27 cellular contexts compared by ENCODE assay signal in the genomic region with DNA sequence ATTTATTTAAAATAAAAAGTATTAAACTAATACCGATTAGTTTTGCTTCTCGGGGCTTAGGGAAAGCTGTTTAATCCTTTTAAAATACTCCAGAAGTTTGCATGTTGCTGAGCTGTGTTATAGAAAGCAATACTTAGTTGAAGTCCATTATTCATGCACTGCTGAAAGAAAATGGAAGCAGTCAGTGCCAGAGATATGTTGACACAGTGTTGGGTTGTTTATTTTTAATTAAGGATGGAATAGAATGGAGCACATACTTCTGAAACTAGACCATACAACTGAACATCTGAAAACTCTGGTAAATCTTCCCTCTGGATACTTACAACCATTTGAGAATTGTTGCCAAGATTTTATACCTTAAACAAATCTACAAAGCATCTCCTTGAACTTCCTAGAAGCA.
"Had no signal": no experiment of that assay in that cellular context is flagged by ENCODE, and none has a peak within 500 bp of the region (broad histone marks: within the 10 kb centered on the region; RNA-seq: fewer than 3 reads in every experiment).

No MANE protein-coding gene starts in this region.

- H3K4me1 Mint-ChIP-seq: activated CD4-positive, alpha-beta T cell treated with anti-CD3 and anti-CD28 coated beads, Interleukin-2, amount 10 ng/mL, durations not matched to agents 7 days and 5 days; activated naive CD8-positive, alpha-beta T cell treated with anti-CD3 and anti-CD28 coated beads, Interleukin-2, amount 50 U/mL, for 24 hours; IgD-negative memory B cell; T-helper 17 cell had no signal

- H3K27me3 Mint-ChIP-seq: activated CD4-positive, alpha-beta memory T cell treated with anti-CD3 and anti-CD28 coated beads for 36 hours; activated CD4-positive, alpha-beta T cell treated with anti-CD3 and anti-CD28 coated beads, Interleukin-2, amount 10 ng/mL, durations not matched to agents 7 days and 5 days; activated naive CD8-positive, alpha-beta T cell treated with anti-CD3 and anti-CD28 coated beads, Interleukin-2, amount 50 U/mL, for 24 hours; IgD-negative memory B cell; T-helper 17 cell had no signal

- H3K27ac Mint-ChIP-seq: activated CD4-positive, alpha-beta memory T cell treated with anti-CD3 and anti-CD28 coated beads for 36 hours; activated CD4-positive, alpha-beta T cell treated with anti-CD3 and anti-CD28 coated beads, Interleukin-2, amount 10 ng/mL, durations not matched to agents 7 days and 5 days; activated naive CD4-positive, alpha-beta T cell treated with anti-CD3 and anti-CD28 coated beads, Interleukin-2, amount 50 U/mL, for 72 hours; activated naive CD8-positive, alpha-beta T cell treated with anti-CD3 and anti-CD28 coated beads, Interleukin-2, amount 50 U/mL, for 24 hours; IgD-negative memory B cell; T-helper 17 cell had no signal

- DNase-seq: activated CD4-positive, alpha-beta memory T cell treated with anti-CD3 and anti-CD28 coated beads for 36 hours; activated CD4-positive, alpha-beta T cell treated with anti-CD3 and anti-CD28 coated beads, Interleukin-2, amount 10 ng/mL, durations not matched to agents 7 days and 5 days; activated CD4-positive, CD25-positive, alpha-beta regulatory T cell; activated CD8-positive, alpha-beta memory T cell treated with anti-CD3 and anti-CD28 coated beads for 24 hours; activated effector memory CD4-positive, alpha-beta T cell treated with anti-CD3 and anti-CD28 coated beads, Interleukin-2, amount 50 U/mL, for 16 hours; activated naive CD4-positive, alpha-beta T cell treated with Interleukin-2 at 50 U/mL for 16 hours; activated naive CD8-positive, alpha-beta T cell treated with anti-CD3 and anti-CD28 coated beads, Interleukin-2, amount 50 U/mL, for 24 hours; activated T-cell treated with anti-CD3 and anti-CD28 coated beads, Interleukin-2, amount 50 U/mL, for 4 hours; amygdala; cerebellar nuclear complex; KG1; MG63; MV-4-11; NCI-H1092 treated with DMSO at 0.1 percent for 48 hours; NCI-H1417 treated with DMSO at 0.1 percent for 48 hours; NCI-H1694; NCI-H2029; NCI-H2107; NCI-H2171 treated with DMSO at 0.1 percent for 48 hours; NCI-H226; NCI-H524 treated with DMSO at 0.1 percent for 48 hours; PC-3; T-helper 17 cell; T-helper 9 cell had no signal

- H3K36me3 Mint-ChIP-seq: activated CD4-positive, alpha-beta memory T cell treated with anti-CD3 and anti-CD28 coated beads for 36 hours; activated naive CD4-positive, alpha-beta T cell treated with anti-CD3 and anti-CD28 coated beads, Interleukin-2, amount 50 U/mL, for 72 hours; IgD-negative memory B cell had no signal

- H3K4me3 Mint-ChIP-seq: activated CD4-positive, alpha-beta memory T cell treated with anti-CD3 and anti-CD28 coated beads for 36 hours; activated CD4-positive, alpha-beta T cell treated with anti-CD3 and anti-CD28 coated beads, Interleukin-2, amount 10 ng/mL, durations not matched to agents 7 days and 5 days; activated naive CD8-positive, alpha-beta T cell treated with anti-CD3 and anti-CD28 coated beads, Interleukin-2, amount 50 U/mL, for 24 hours; activated T-cell treated with anti-CD3 and anti-CD28 coated beads, Interleukin-2, amount 50 U/mL, for 4 hours; IgD-negative memory B cell; T-helper 17 cell had no signal

- H3K4me3 ChIP-seq: MG63, SJSA1 had no signal

- H3K9me3 Mint-ChIP-seq: activated CD4-positive, alpha-beta T cell treated with anti-CD3 and anti-CD28 coated beads, Interleukin-2, amount 10 ng/mL, durations not matched to agents 7 days and 5 days; activated naive CD8-positive, alpha-beta T cell treated with anti-CD3 and anti-CD28 coated beads, Interleukin-2, amount 50 U/mL, for 24 hours had no signal

- ATAC-seq: activated naive CD4-positive, alpha-beta T cell treated with anti-CD3 and anti-CD28 coated beads, Interleukin-2, amount 50 U/mL, for 72 hours; activated naive CD8-positive, alpha-beta T cell treated with anti-CD3 and anti-CD28 coated beads, Interleukin-2, amount 50 U/mL, for 24 hours; activated T-cell treated with anti-CD3 and anti-CD28 coated beads, Interleukin-2, amount 50 U/mL, for 4 hours; PC-3; T-helper 17 cell had no signal
